ENCODE assay signal across 2 cellular contexts in the genomic region with DNA sequence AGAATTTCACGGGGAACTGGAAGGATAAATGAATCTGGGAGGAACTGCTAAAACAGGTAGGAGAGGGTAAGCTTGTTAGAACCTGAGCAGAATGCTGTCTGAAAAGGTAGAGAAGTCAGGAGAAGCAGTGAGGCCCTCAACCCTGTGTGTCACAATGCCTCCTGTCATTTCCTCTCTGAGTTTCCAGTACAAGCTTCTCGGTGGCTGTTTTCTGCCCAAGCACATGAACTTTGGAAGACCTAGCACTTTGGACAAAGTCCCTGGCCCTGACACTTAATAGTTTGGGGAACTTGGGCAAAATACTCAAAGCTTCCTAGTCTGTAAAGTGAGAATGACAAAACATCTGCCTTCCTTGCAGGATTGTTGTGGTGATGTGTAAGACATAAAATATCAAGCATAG. TPM values are rescaled to one million over a fixed set of nuclear protein-coding genes. Genes with fewer than 3 reads are reported as not detected.
"Had no signal": no experiment of that assay in that cellular context is flagged by ENCODE, and none has a peak within 500 bp of the region (broad histone marks: within the 10 kb centered on the region; RNA-seq: fewer than 3 reads in every experiment).

No MANE protein-coding gene starts in this region.

RNA-seq across cellular contexts. Expression of a gene that starts 52.7 kb away (rescaled TPM):
- total RNA-seq: smooth muscle cell had no signal
- polyA plus RNA-seq: naive thymus-derived CD4-positive, alpha-beta T cell had no signal
